ENCODE assay signal across 15 cellular contexts in genomic region chr22:20571078-20571503, GRCh38.
DNase-seq lines count a peak whose midpoint lies in the region; ATAC-seq, FAIRE-seq and TF ChIP-seq lines count a peak whose summit lies in the region.
"Had no signal": no experiment of that assay in that cellular context is flagged by ENCODE, and none has a peak within 500 bp of the region (broad histone marks: within the 10 kb centered on the region; RNA-seq: fewer than 3 reads in every experiment).

No MANE protein-coding gene starts in this region.

- H3K9me2 ChIP-seq in HCT116 (ENCODE audit: insufficient read depth), result no peaks in the 10 kb centered on the region

- H3K9me1 ChIP-seq in K562 (ENCODE audit: control insufficient read depth, insufficient read depth, low read length), result peaks cover 10% of the 10 kb centered on the region

- CTCF ChIA-PET in HCT116 (lab: Charles Lee) (interaction anchor here (0.8 to 1.7 kb wide), 4 partner anchors 12 to 215 kb away, joined by 3 to 9 read pairs (median 3); no protein-coding TSS in a partner anchor), K562 (lab: Yijun Ruan, JAX; ENCODE audit: low intra/inter-chr PET ratio) (interaction anchor here (1.4 to 2.9 kb wide), 2 partner anchors 14 to 153 kb away, joined by 6 to 35 read pairs; no protein-coding TSS in a partner anchor)

- H3K27ac Mint-ChIP-seq in CD4-positive, CD25-positive, alpha-beta regulatory T cell, result peak overlapping the region; percentile 82 to 97 (median 89)
- no peak overlapping the region for H3K27ac Mint-ChIP-seq in naive B cell

- DNase-seq in CD4-positive, CD25-positive, alpha-beta regulatory T cell, result peak in 1 of 3 donors; percentile 59
- DNase-seq in HCT116 (ENCODE audit: low read depth, low spot score) (no peak), K562 (ENCODE audit: extremely low read depth in 1 of 4, low spot score in 3 of 4) (no peak), naive B cell (no peak), kidney glomerular epithelial cell (lab: John Stamatoyannopoulos, UW) (no peak), DMS153 treated with DMSO at 0.1 percent for 48 hours (lab: John Stamatoyannopoulos, UW; ENCODE audit: unreplicated experiment) (no peak), hippocampal formation (lab: John Stamatoyannopoulos, UW) (no peak)
- DNase-seq: MV-4-11, NCI-H2081, NCI-H510A, SIG-M5, testis had no signal

- no peaks in the 10 kb centered on the region for H3K27me3 ChIP-seq in CD4-positive, CD25-positive, alpha-beta regulatory T cell (ENCODE audit: control insufficient read depth, insufficient read depth, low read length)
- H3K27me3 ChIP-seq in HCT116 (ENCODE audit: insufficient read depth, low read length), result no peaks in the 10 kb centered on the region
- no peaks in the 10 kb centered on the region for H3K27me3 ChIP-seq in K562 (ENCODE audit: control insufficient read depth in 2 of 2, insufficient read depth in 2 of 2, low read length in 2 of 2)
- H3K27me3 ChIP-seq: breast epithelium, testis had no signal

- in situ Hi-C loops in K562 (cut with MboI), result loop anchor here (5.0 kb wide), 1 partner anchor 154 kb away; no protein-coding TSS in a partner anchor

- H3K4me3 ChIP-seq in CD4-positive, CD25-positive, alpha-beta regulatory T cell (ENCODE audit: low read depth, low read length), result peak overlapping the region; percentile 61
- H3K4me3 ChIP-seq in HCT116 (replicated peaks in 1 of 2; ENCODE audit: low read depth in 1 of 2, low read length in 2 of 2) (no peak overlapping the region), K562 (no peak overlapping the region)
- H3K4me3 ChIP-seq: breast epithelium, testis had no signal

- TF ChIP-seq POLR2A in HCT116 (IDR thresholded peaks at IDR 0.05; ENCODE audit: borderline replicate concordance, extremely low read depth, insufficient read depth, insufficient read length), result no peak
- TF ChIP-seq POLR2A in K562 (conservative IDR thresholded peaks at IDR 0.05), result no peak

- ATAC-seq in CD4-positive, CD25-positive, alpha-beta regulatory T cell (ENCODE audit: low read depth in 2 of 2), result no peak
- ATAC-seq in HCT116, result no peak
- ATAC-seq in K562, result peak; percentile 8; the same call in 2 of the 3 replicates
- peak; percentile 16 to 18 for ATAC-seq in naive B cell (ENCODE audit: low read depth in 2 of 2)
- ATAC-seq in GM21423 (IDR thresholded peaks at IDR 0.05; ENCODE audit: unreplicated experiment), result no peak

- peaks cover 20% of the 10 kb centered on the region; the same call in 1 of the 2 replicates for H3K79me2 ChIP-seq in HCT116 (ENCODE audit: insufficient read depth, low read length)
- no peaks in the 10 kb centered on the region for H3K79me2 ChIP-seq in K562 (ENCODE audit: control insufficient read depth, insufficient read depth, low read length)
- H3K79me2 ChIP-seq: parathyroid adenoma had no signal

- peaks cover 64% of the 10 kb centered on the region for H3K4me1 ChIP-seq in CD4-positive, CD25-positive, alpha-beta regulatory T cell (ENCODE audit: control insufficient read depth, insufficient read depth, low read length, poor library complexity, severe bottlenecking)
- peaks cover 41 to 54% of the 10 kb centered on the region in 2 experiments for H3K4me1 ChIP-seq in HCT116 (ENCODE audit: control insufficient read depth in 1 of 2, insufficient read depth in 2 of 2, low read length in 2 of 2)
- peaks cover 0 to 5% of the 10 kb centered on the region in 2 experiments; a peak in 2 of 5 replicates for H3K4me1 ChIP-seq in K562 (replicated peaks in 1 of 2; ENCODE audit: control insufficient read depth in 2 of 2, insufficient read depth in 2 of 2, low read length in 2 of 2)
- H3K4me1 ChIP-seq: parathyroid adenoma had no signal

- POLR2A ChIA-PET in HCT116 (lab: Charles Lee), result no interaction called here
- POLR2A ChIA-PET in K562 (lab: Yijun Ruan, JAX), result interaction anchor here (2.2 to 68.9 kb wide), 3 partner anchors 10 to 51 kb away, joined by 7 to 1693 read pairs (median 186); partner anchors contain the start of gene MED15

- no peaks in the 10 kb centered on the region for H4K20me1 ChIP-seq in HCT116 (ENCODE audit: insufficient read depth)
- peaks cover 37% of the 10 kb centered on the region for H4K20me1 ChIP-seq in K562 (replicated peaks; ENCODE audit: control insufficient read depth, insufficient read depth, low read length)

- intact Hi-C loops in HCT116 (cut with micrococcal nuclease) (no loop called here), K562 (cut with micrococcal nuclease) (loop anchor here (1.0 kb wide), 1 partner anchor 153 kb away; no protein-coding TSS in a partner anchor)

- no peak for TF ChIP-seq EP300 in K562 (IDR thresholded peaks at IDR 0.05; ENCODE audit: low read length)

- peak overlapping the region; percentile 58 for H3K27ac ChIP-seq in CD4-positive, CD25-positive, alpha-beta regulatory T cell (ENCODE audit: insufficient read depth, low read length, poor library complexity, severe bottlenecking)
- H3K27ac ChIP-seq in HCT116 (ENCODE audit: low read depth, low read length) (no peak overlapping the region), K562 (ENCODE audit: extremely low read depth, low read depth, low read length) (no peak overlapping the region)
- H3K27ac ChIP-seq: parathyroid adenoma, testis had no signal

- no peak overlapping the region for H2AFZ ChIP-seq in HCT116 (ENCODE audit: low read depth, low read length, poor library complexity, severe bottlenecking)
- no peak overlapping the region for H2AFZ ChIP-seq in K562 (ENCODE audit: low read depth, low read length)
- H2AFZ ChIP-seq: parathyroid adenoma had no signal

- RAD21 ChIA-PET in HCT116 (lab: Charles Lee; ENCODE audit: low non-redundant PET in 1 of 2, low total read pairs in 2 of 2, uncharacterized antibody in 2 of 2, unreplicated experiment in 2 of 2), result no interaction called here

- H3K4me2 ChIP-seq in HCT116 (ENCODE audit: low read length) (peak overlapping the region; percentile 63), K562 (ENCODE audit: insufficient read depth, low read length) (no peak overlapping the region)

- peaks cover 14 to 90% (median 51%) of the 10 kb centered on the region in 4 donors for H3K4me1 Mint-ChIP-seq in CD4-positive, CD25-positive, alpha-beta regulatory T cell
- H3K4me1 Mint-ChIP-seq in naive B cell, result peaks cover 0 to 9% (median 3%) of the 10 kb centered on the region in 3 donors

- no peaks in the 10 kb centered on the region for H3K27me3 Mint-ChIP-seq in CD4-positive, CD25-positive, alpha-beta regulatory T cell
- no peaks in the 10 kb centered on the region for H3K27me3 Mint-ChIP-seq in naive B cell

- H3K36me3 Mint-ChIP-seq in CD4-positive, CD25-positive, alpha-beta regulatory T cell, result peaks cover 53% of the 10 kb centered on the region
- peaks cover 0 to 32% of the 10 kb centered on the region in 2 donors for H3K36me3 Mint-ChIP-seq in naive B cell

- TF ChIP-seq RAD21 in HCT116 (IDR thresholded peaks at IDR 0.05; ENCODE audit: low read depth) (no peak), K562 (CRISPR knock-in tag; conservative IDR thresholded peaks at IDR 0.05 in 1 of 2, IDR thresholded peaks at IDR 0.05 in 1 of 2) (no peak)

- no peak for FAIRE-seq in K562 (lab: Jason Lieb, UNC)

- WGBS in K562 (ENCODE audit: insufficient coverage, low coverage, missing lambda C conversion rate), result 74% methylated on average over 6 of the region's 6 CpGs

- H3K4me3 Mint-ChIP-seq in CD4-positive, CD25-positive, alpha-beta regulatory T cell, result peak overlapping the region; percentile 64 to 87 (median 78)
- H3K4me3 Mint-ChIP-seq in naive B cell, result peak overlapping the region in 1 of 8 donors; percentile 29

- BruUV-seq in HCT116 (replicated peaks; lab: Mats Ljungman, UMichigan) (no TSS peak), K562 (replicated peaks; lab: Mats Ljungman, UMichigan) (no TSS peak)

- TF ChIP-seq CTCF in HCT116 (IDR thresholded peaks at IDR 0.05 in 2 of 3, conservative IDR thresholded peaks at IDR 0.05 in 1 of 3; ENCODE audit: borderline replicate concordance in 1 of 3, insufficient read depth in 1 of 3, low read depth in 2 of 3, low read length in 2 of 3) (no peak), K562 (IDR thresholded peaks at IDR 0.05 in 2 of 3, conservative IDR thresholded peaks at IDR 0.05 in 1 of 3; ENCODE audit: insufficient read depth in 2 of 3, low read depth in 1 of 3, low read length in 3 of 3) (no peak)

- H3K9ac ChIP-seq in HCT116 (ENCODE audit: low read length), result no peak overlapping the region
- peak overlapping the region in 1 of 2 experiments; percentile 40; a peak in 2 of 4 replicates for H3K9ac ChIP-seq in K562 (ENCODE audit: insufficient read depth in 1 of 2, low read depth in 2 of 2, low read length in 2 of 2)
- H3K9ac ChIP-seq: parathyroid adenoma had no signal

- H3K36me3 ChIP-seq in CD4-positive, CD25-positive, alpha-beta regulatory T cell (ENCODE audit: control insufficient read depth, insufficient read depth, low read length), result peaks cover 69% of the 10 kb centered on the region
- H3K36me3 ChIP-seq in HCT116 (ENCODE audit: control insufficient read depth in 1 of 2, insufficient read depth in 2 of 2, low read length in 2 of 2) (peaks cover 28 to 75% of the 10 kb centered on the region in 2 experiments), K562 (ENCODE audit: control insufficient read depth, insufficient read depth, low read length) (peaks cover 92% of the 10 kb centered on the region)
- H3K36me3 ChIP-seq: breast epithelium had no signal

- no peaks in the 10 kb centered on the region for H3K9me3 ChIP-seq in CD4-positive, CD25-positive, alpha-beta regulatory T cell (ENCODE audit: control insufficient read depth in 2 of 2, low read length in 2 of 2)
- H3K9me3 ChIP-seq in HCT116 (ENCODE audit: control insufficient read depth in 1 of 2, insufficient read depth in 1 of 2, low read depth in 1 of 2, low read length in 2 of 2), result no peaks in the 10 kb centered on the region
- H3K9me3 ChIP-seq in K562 (replicated peaks; ENCODE audit: control insufficient read depth, insufficient read depth, low read depth, low read length), result no peaks in the 10 kb centered on the region
- H3K9me3 ChIP-seq: breast epithelium, testis had no signal

- no peaks in the 10 kb centered on the region for H3K9me3 Mint-ChIP-seq in CD4-positive, CD25-positive, alpha-beta regulatory T cell
- H3K9me3 Mint-ChIP-seq in naive B cell, result no peaks in the 10 kb centered on the region

TF ChIP-seq in HCT116, 20 proteins besides CTCF, POLR2A, EP300 and RAD21 (continues in another document):
- no peak for TF ChIP-seq POLR2AphosphoS5 (IDR thresholded peaks at IDR 0.05; ENCODE audit: low read depth, low read length)
- no peak for TF ChIP-seq YY1 (IDR thresholded peaks at IDR 0.05; ENCODE audit: extremely low read depth, insufficient replicate concordance, low read depth, low read length)
- TF ChIP-seq EZH2 (IDR thresholded peaks at IDR 0.05), result no peak
- TF ChIP-seq ELF1 (IDR thresholded peaks at IDR 0.05; ENCODE audit: borderline replicate concordance, low read depth), result no peak
- TF ChIP-seq ZFX (IDR thresholded peaks at IDR 0.05), result no peak

TF ChIP-seq in K562, 482 proteins besides CTCF, POLR2A, EP300 and RAD21 (continues in another document):
- no peak for TF ChIP-seq TAF1 (IDR thresholded peaks at IDR 0.05; ENCODE audit: control insufficient read depth, extremely low read depth, insufficient read depth, low read length, severe bottlenecking)
- no peak for TF ChIP-seq STAG1 (CRISPR knock-in tag; IDR thresholded peaks at IDR 0.05; ENCODE audit: borderline replicate concordance)
- TF ChIP-seq SRF (CRISPR knock-in tag; IDR thresholded peaks at IDR 0.05), result peak in 1 of 2 experiments; percentile 34; a peak in 1 of 4 replicates
- TF ChIP-seq ZNF431 (CRISPR knock-in tag; IDR thresholded peaks at IDR 0.05), result no peak
- TF ChIP-seq MTA3 (IDR thresholded peaks at IDR 0.05; ENCODE audit: borderline replicate concordance), result 0 out of 2 replicates have a peak, but pooled peaks have one; percentile 18

Comparison
In these comparisons a context has a peak if more than half of its experiments do, and no peak if none do; other contexts are left out.
1. ATAC-seq: peak in K562 (single experiment) and naive B cell (2 of 2); none in CD4-positive, CD25-positive, alpha-beta regulatory T cell (0 of 2), HCT116 (single experiment) and GM21423 (single experiment).
2. H3K27ac Mint-ChIP-seq: peak in CD4-positive, CD25-positive, alpha-beta regulatory T cell (3 of 3); none in naive B cell (0 of 6).